ENCODE assay signal across 20 cellular contexts in genomic region chr22:36928826-36929535, GRCh38. TPM values are rescaled to one million over a fixed set of nuclear protein-coding genes. Genes with fewer than 3 reads are reported as not detected.
DNase-seq lines count a peak whose midpoint lies in the region; ATAC-seq and TF ChIP-seq lines count a peak whose summit lies in the region.
"Had no signal": no experiment of that assay in that cellular context is flagged by ENCODE, and none has a peak within 500 bp of the region (broad histone marks: within the 10 kb centered on the region; RNA-seq: fewer than 3 reads in every experiment).

No MANE protein-coding gene starts in this region.

- peak; percentile 14 for DNase-seq in EL
- no peak for DNase-seq in MM.1S
- peak; percentile 12 for DNase-seq in fibroblast of villous mesenchyme (ENCODE audit: low read depth)
- DNase-seq in osteoblast (ENCODE audit: insufficient read length, low spot score, missing footprints) = peak; percentile 63
- DNase-seq in GDM1 (lab: John Stamatoyannopoulos, UW) = no peak
- no peak for DNase-seq in NCI-H2029 treated with DMSO at 0.1 percent for 48 hours (lab: John Stamatoyannopoulos, UW)
- no peak for DNase-seq in NCI-H345 treated with DMSO at 0.1 percent for 48 hours (lab: John Stamatoyannopoulos, UW; ENCODE audit: unreplicated experiment)
- DNase-seq: COR-L47; Karpas-422; MG63; NCI-H1105; NCI-H1694 treated with DMSO at 0.1 percent for 48 hours; NCI-H345; NCI-H69; NK-92 treated with Interleukin-12 subunit alpha and Interleukin-12 subunit beta, amount 100 ng/mL, for 24 hours had no signal

- no peaks in the 10 kb centered on the region for H3K27me3 ChIP-seq in MM.1S (replicated peaks; ENCODE audit: insufficient read depth, low read length)
- peaks cover 23% of the 10 kb centered on the region for H3K27me3 ChIP-seq in osteoblast (ENCODE audit: insufficient read depth, low read length)
- H3K27me3 ChIP-seq: MG63 had no signal

- no peak for ATAC-seq in HG02763 (IDR thresholded peaks at IDR 0.05; ENCODE audit: unreplicated experiment)
- ATAC-seq: HepG2 had no signal

- H3K4me3 ChIP-seq in MM.1S (ENCODE audit: low read length) (peak overlapping the region; percentile 18; the same call in 1 of the 2 replicates), fibroblast of villous mesenchyme (ENCODE audit: low read depth, low read length) (no peak overlapping the region), osteoblast (ENCODE audit: insufficient read depth, low read length) (no peak overlapping the region)
- H3K4me3 ChIP-seq: MG63 had no signal

- H3K36me3 ChIP-seq in MM.1S (replicated peaks; ENCODE audit: insufficient read depth, low read length) = no peaks in the 10 kb centered on the region
- H3K36me3 ChIP-seq in osteoblast (ENCODE audit: insufficient read depth, low read length) = no peaks in the 10 kb centered on the region
- H3K36me3 ChIP-seq: MG63 had no signal

- H2AFZ ChIP-seq in MM.1S (ENCODE audit: low read length) (no peak overlapping the region), osteoblast (ENCODE audit: low read length) (no peak overlapping the region)

- H3K4me2 ChIP-seq in MM.1S (ENCODE audit: low read depth, low read length) = peak overlapping the region; percentile 79
- no peak overlapping the region for H3K4me2 ChIP-seq in osteoblast (ENCODE audit: insufficient read depth, low read length)

- H3K4me1 ChIP-seq in MM.1S (ENCODE audit: low read length) = peaks cover 57% of the 10 kb centered on the region
- H3K4me1 ChIP-seq in osteoblast (ENCODE audit: insufficient read depth, low read length) = peaks cover 3% of the 10 kb centered on the region

- peaks cover 41% of the 10 kb centered on the region for H3K79me2 ChIP-seq in MM.1S (ENCODE audit: low read length)
- no peaks in the 10 kb centered on the region for H3K79me2 ChIP-seq in osteoblast (ENCODE audit: insufficient read depth, low read length)

- H3K27ac ChIP-seq in MM.1S (ENCODE audit: low read length) (peak overlapping the region; percentile 96), osteoblast (ENCODE audit: low read depth, low read length) (no peak overlapping the region)
- H3K27ac ChIP-seq: RWPE1 had no signal

- H3K9me3 ChIP-seq in MM.1S (replicated peaks; ENCODE audit: insufficient read depth, low read length) (no peaks in the 10 kb centered on the region), osteoblast (ENCODE audit: low read depth, low read length) (no peaks in the 10 kb centered on the region)
- H3K9me3 ChIP-seq: MG63 had no signal

- peaks cover 25% of the 10 kb centered on the region for H3F3A ChIP-seq in MM.1S (ENCODE audit: insufficient read depth, low read length)

- no peaks in the 10 kb centered on the region for H3K9me2 ChIP-seq in MM.1S (replicated peaks; ENCODE audit: insufficient read depth, low read length)

- H4K20me1 ChIP-seq in MM.1S (ENCODE audit: insufficient read depth, low read length) (no peaks in the 10 kb centered on the region), osteoblast (ENCODE audit: insufficient read depth, low read length) (no peaks in the 10 kb centered on the region)

- TF ChIP-seq CTCF in MM.1S (IDR thresholded peaks at IDR 0.05; ENCODE audit: low read length) (0 out of 2 replicates have a peak, but pooled peaks have one; percentile 13), fibroblast of villous mesenchyme (IDR thresholded peaks at IDR 0.05; ENCODE audit: insufficient read depth, low read depth, low read length) (no peak), osteoblast (IDR thresholded peaks at IDR 0.05; ENCODE audit: extremely low read depth, low read depth, low read length) (no peak)

- H3K9ac ChIP-seq in MM.1S (ENCODE audit: low read length) = peak overlapping the region; percentile 45; the same call in 1 of the 2 replicates

RNA-seq across cellular contexts. Expression of gene CSF2RB, which starts 15.6 kb away (rescaled TPM):
- 2.6 and 11.2 TPM in 2 replicates for total RNA-seq in fibroblast of villous mesenchyme
- 1.1 and 1.2 TPM in 2 replicates for total RNA-seq in osteoblast
- total RNA-seq: A673, H4, HepG2 had no signal

Comparison
In these comparisons a context has a peak if more than half of its experiments do, and no peak if none do; other contexts are left out.
1. DNase-seq: peak in EL (single experiment), fibroblast of villous mesenchyme (single experiment) and osteoblast (single experiment); none in MM.1S (single experiment), GDM1 (single experiment), NCI-H2029 treated with DMSO at 0.1 percent for 48 hours (single experiment) and NCI-H345 treated with DMSO at 0.1 percent for 48 hours (single experiment).